Comparison of ENCODE assay signal across 8 cellular contexts in the genomic region with DNA sequence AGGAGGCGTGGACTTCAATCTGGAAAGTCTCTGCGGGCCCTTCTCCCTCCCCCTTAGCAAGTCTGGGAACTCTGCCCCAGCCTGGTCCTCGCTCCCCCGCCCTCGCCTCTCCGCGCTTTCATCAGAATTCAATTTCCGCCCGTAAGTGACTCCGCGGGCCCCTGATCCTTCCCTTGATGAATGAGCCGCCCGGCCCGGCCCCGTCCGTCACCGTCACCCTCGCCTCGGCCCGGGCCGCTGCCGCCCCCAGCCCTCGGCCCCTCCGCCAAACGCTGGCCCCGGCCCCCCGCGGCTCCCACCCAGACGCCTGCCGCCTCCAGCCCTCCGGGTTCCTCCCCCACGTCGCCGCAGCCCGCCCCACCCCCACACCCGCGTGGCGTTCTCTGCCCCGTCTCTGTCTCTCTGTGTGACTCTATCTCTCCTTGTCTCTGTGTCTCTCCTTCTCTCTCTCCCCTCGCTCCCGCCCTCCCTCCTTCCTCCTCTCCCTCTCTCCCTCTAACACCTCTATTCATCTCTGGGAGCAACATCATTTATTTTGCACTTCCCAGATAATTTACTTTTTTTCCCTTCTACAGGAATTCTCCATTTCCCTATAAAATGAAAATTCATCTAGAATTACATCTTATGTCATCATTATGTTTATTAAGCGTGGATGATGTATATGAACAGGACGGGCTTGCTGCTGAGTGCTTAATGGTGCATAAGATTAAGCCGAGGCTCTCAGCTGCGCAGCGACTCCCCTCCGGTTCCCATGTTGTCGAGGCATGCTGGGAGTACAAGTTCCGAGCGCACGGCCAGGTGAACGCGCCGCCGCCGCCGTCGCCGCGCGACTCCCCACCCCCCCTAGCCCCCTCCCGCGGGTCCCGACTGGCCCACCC.
A peak's percentile ranks its signal among the peaks of the same experiment; 100 is the strongest.
DNase-seq lines count a peak whose midpoint lies in the region; ATAC-seq and TF ChIP-seq lines count a peak whose summit lies in the region.

No MANE protein-coding gene starts in this region.

- no peak overlapping the region for H3K27ac Mint-ChIP-seq in immature natural killer cell
- peak overlapping the region; percentile 80 for H3K27ac Mint-ChIP-seq in type B pancreatic cell

- peaks cover 3 to 7% (median 4%) of the 10 kb centered on the region in 3 donors for H3K36me3 Mint-ChIP-seq in immature natural killer cell
- H3K36me3 Mint-ChIP-seq in type B pancreatic cell, result no peaks in the 10 kb centered on the region

- no peak for TF ChIP-seq CTCF in type B pancreatic cell (conservative IDR thresholded peaks at IDR 0.05)

- H3K9me3 Mint-ChIP-seq in immature natural killer cell, result peaks cover 0 to 9% (median under 1%) of the 10 kb centered on the region in 6 donors
- H3K9me3 Mint-ChIP-seq in type B pancreatic cell, result peaks cover 6% of the 10 kb centered on the region

- H3K4me3 Mint-ChIP-seq in immature natural killer cell (peak overlapping the region; percentile 72 to 90 (median 78)), type B pancreatic cell (peak overlapping the region; percentile 85)

- DNase-seq in right cardiac atrium (no peak), left cardiac atrium (no peak), immature natural killer cell (no peak), type B pancreatic cell (ENCODE audit: extremely low spot score, unreplicated experiment) (no peak), NCI-H187 (lab: John Stamatoyannopoulos, UW) (no peak), NCI-H1092 treated with DMSO at 0.1 percent for 48 hours (lab: John Stamatoyannopoulos, UW) (no peak)
- DNase-seq in activated CD8-positive, alpha-beta memory T cell treated with anti-CD3 and anti-CD28 coated beads, Interleukin-2, amount 50 U/mL, for 48 hours, result peak; percentile 71

- peak in 1 of 2 donors; percentile 45 for ATAC-seq in right cardiac atrium
- no peak for ATAC-seq in left cardiac atrium
- no peak for ATAC-seq in GM18867 (IDR thresholded peaks at IDR 0.05; ENCODE audit: unreplicated experiment)

- H3K27me3 Mint-ChIP-seq in immature natural killer cell (ENCODE audit: low read depth in 3 of 3), result peaks cover 27 to 44% (median 35%) of the 10 kb centered on the region in 3 donors
- H3K27me3 Mint-ChIP-seq in type B pancreatic cell, result peaks cover 73% of the 10 kb centered on the region

- under 1% methylated on average over 64 of the region's 64 CpGs for WGBS in right cardiac atrium

- H3K4me1 ChIP-seq in right cardiac atrium (ENCODE audit: control insufficient read depth, insufficient read depth, low read length), result peaks cover 2% of the 10 kb centered on the region

- peak overlapping the region; percentile 52 for H3K4me3 ChIP-seq in right cardiac atrium (ENCODE audit: low read length)

- H3K27ac ChIP-seq in right cardiac atrium (ENCODE audit: low read length), result no peak overlapping the region

- intact Hi-C loops in right cardiac atrium (cut with DNase I) (no loop called here), left cardiac atrium (cut with DNase I) (no loop called here)

- H3K4me1 Mint-ChIP-seq in immature natural killer cell, result peaks cover 21 to 26% of the 10 kb centered on the region in 2 donors
- peaks cover 14% of the 10 kb centered on the region for H3K4me1 Mint-ChIP-seq in type B pancreatic cell (ENCODE audit: unreplicated experiment)

- H3K9me3 ChIP-seq in right cardiac atrium (ENCODE audit: control insufficient read depth, low read length), result no peaks in the 10 kb centered on the region

- H3K27me3 ChIP-seq in right cardiac atrium (ENCODE audit: control insufficient read depth, insufficient read depth), result no peaks in the 10 kb centered on the region
